Comparison of ENCODE assay signal across 22 cellular contexts in genomic region chr2:152283392-152283791, GRCh38.
"Had no signal": no experiment of that assay in that cellular context is flagged by ENCODE, and none has a peak within 500 bp of the region (broad histone marks: within the 10 kb centered on the region; RNA-seq: fewer than 3 reads in every experiment).

No MANE protein-coding gene starts in this region.

- H3K27ac ChIP-seq: colonic mucosa, esophagus muscularis mucosa, gastrocnemius medialis, heart right ventricle, left lung, lower lobe of right lung had no signal

- FAIRE-seq: endometrium, islet of Langerhans, keratinocyte had no signal

- DNase-seq: colonic mucosa; cortex of kidney; effector CD8-positive, alpha-beta T cell; effector memory CD8-positive, alpha-beta T cell; endodermal cell; foreskin melanocyte; gastrocnemius medialis; glutamatergic neuron; head of caudate nucleus; heart right ventricle; hippocampal formation; left cardiac atrium; left lung; left ventricle myocardium superior; lower lobe of right lung; mesendoderm; midbrain; naive thymus-derived CD4-positive, alpha-beta T cell had no signal

- H3K36me3 ChIP-seq: colonic mucosa, esophagus muscularis mucosa, gastrocnemius medialis, heart right ventricle, left lung, lower lobe of right lung had no signal

- H3K4me3 ChIP-seq: colonic mucosa, esophagus muscularis mucosa, gastrocnemius medialis, heart right ventricle, left lung, lower lobe of right lung had no signal

- H3K4me1 ChIP-seq: colonic mucosa, esophagus muscularis mucosa, gastrocnemius medialis, heart right ventricle, left lung, lower lobe of right lung had no signal

- ATAC-seq: effector memory CD8-positive, alpha-beta T cell; gastrocnemius medialis; heart right ventricle; left cardiac atrium; left lung; left ventricle myocardium superior; lower lobe of right lung; naive thymus-derived CD4-positive, alpha-beta T cell had no signal

- H3K27me3 ChIP-seq: colonic mucosa, esophagus muscularis mucosa, gastrocnemius medialis, heart right ventricle, left lung had no signal
